22 cellular contexts compared by ENCODE assay signal in genomic region chr17:64152428-64153125, GRCh38. TPM values are rescaled to one million over a fixed set of nuclear protein-coding genes. Genes with fewer than 3 reads are reported as not detected.
DNase-seq lines count a peak whose midpoint lies in the region; ATAC-seq and TF ChIP-seq lines count a peak whose summit lies in the region.
"Had no signal": no experiment of that assay in that cellular context is flagged by ENCODE, and none has a peak within 500 bp of the region (broad histone marks: within the 10 kb centered on the region; RNA-seq: fewer than 3 reads in every experiment).

No MANE protein-coding gene starts in this region.

- no peak for TF ChIP-seq CTCF in tibial artery (IDR thresholded peaks at IDR 0.05)

- no peaks in the 10 kb centered on the region for H3K9me3 ChIP-seq in tibial artery
- H3K9me3 ChIP-seq: tibial nerve had no signal

- peak overlapping the region; percentile 26 to 48 for H3K27ac ChIP-seq in tibial artery
- H3K27ac ChIP-seq: tibial nerve had no signal

- DNase-seq in NCI-H1694 treated with DMSO at 0.1 percent for 48 hours (lab: John Stamatoyannopoulos, UW), result peak; percentile 10
- no peak for DNase-seq in NCI-H1694 (lab: John Stamatoyannopoulos, UW)
- DNase-seq in dermis microvascular lymphatic vessel endothelial cell (ENCODE audit: low read depth in 2 of 2), result peak; percentile 85 to 94
- peak; percentile 54 for DNase-seq in myocyte (ENCODE audit: low read depth)
- no peak for DNase-seq in tibial artery
- no peak for DNase-seq in iPS-NIHi11 (ENCODE audit: low spot score)
- DNase-seq: 8988T; activated CD4-positive, CD25-positive, alpha-beta regulatory T cell; dorsolateral prefrontal cortex; KG1; NCI-H2081; NCI-H446 treated with DMSO at 0.1 percent for 48 hours; nucleus accumbens; SHP77; stimulated activated CD4-positive, alpha-beta T cell treated with anti-CD3 and anti-CD28 coated beads, Interleukin-1b, Interleukin-23, amount 100 ng/mL, for 48 hours; stimulated activated naive CD4-positive, alpha-beta T cell had no signal

- no peaks in the 10 kb centered on the region for H3K27me3 ChIP-seq in tibial artery
- H3K27me3 ChIP-seq: dorsolateral prefrontal cortex, tibial nerve had no signal

- intact Hi-C loops in tibial artery (cut with DNase I; ENCODE audit: low total_unique reads), result loop anchor here (5.0 kb wide), 1 partner anchor 110 kb away; the partner anchor contains the start of gene TEX2

- H3K4me1 ChIP-seq in tibial artery, result peaks cover 0 to 36% (median 31%) of the 10 kb centered on the region in 4 donors

- no peak overlapping the region for H3K4me3 ChIP-seq in tibial artery
- H3K4me3 ChIP-seq: dorsolateral prefrontal cortex, tibial nerve had no signal

- no peak for ATAC-seq in HG02759 (IDR thresholded peaks at IDR 0.05; ENCODE audit: unreplicated experiment)
- ATAC-seq in HG02642 (IDR thresholded peaks at IDR 0.05; ENCODE audit: poor library complexity, unreplicated experiment), result no peak
- ATAC-seq: esophagus mucosa, left lobe of liver, sciatic nerve had no signal

- H3K36me3 ChIP-seq in tibial artery, result peaks cover 0 to 46% (median 22%) of the 10 kb centered on the region in 3 donors

RNA-seq across cellular contexts. Expression of gene ERN1, which starts 22.6 kb away (rescaled TPM):
- total RNA-seq in dermis microvascular lymphatic vessel endothelial cell, result 5.6 and 14.3 TPM in 2 replicates
- total RNA-seq in myocyte, result 4.0 and 5.6 TPM in 2 replicates
- 7.3 TPM for polyA plus RNA-seq in myocyte (2012)

Comparison
In these comparisons a context has a peak if more than half of its experiments do, and no peak if none do; other contexts are left out.
1. DNase-seq: peak in NCI-H1694 treated with DMSO at 0.1 percent for 48 hours (single experiment), dermis microvascular lymphatic vessel endothelial cell (2 of 2) and myocyte (single experiment); none in NCI-H1694 (single experiment), tibial artery (0 of 2) and iPS-NIHi11 (single experiment).